In genomic region chr4:101831816-101832215, GRCh38 we compare ENCODE assay signal across 24 cellular contexts. TPM values are rescaled to one million over a fixed set of nuclear protein-coding genes. Genes with fewer than 3 reads are reported as not detected.
"Had no signal": no experiment of that assay in that cellular context is flagged by ENCODE, and none has a peak within 500 bp of the region (broad histone marks: within the 10 kb centered on the region; RNA-seq: fewer than 3 reads in every experiment).

No MANE protein-coding gene starts in this region.

- H3K27ac Mint-ChIP-seq: activated CD4-positive, alpha-beta memory T cell treated with anti-CD3 and anti-CD28 coated beads, Interleukin-2, amount 10 ng/mL, durations not matched to agents 7 days and 5 days; activated naive CD4-positive, alpha-beta T cell treated with anti-CD3 and anti-CD28 coated beads for 36 hours; activated naive CD8-positive, alpha-beta T cell treated with anti-CD3 and anti-CD28 coated beads, Interleukin-2, amount 10 ng/mL, durations not matched to agents 7 days and 5 days; activated T-helper 17 cell treated with anti-CD3 and anti-CD28 coated beads, Interleukin-2, amount 50 U/mL, for 72 hours; T-helper 17 cell had no signal

- H3K27me3 ChIP-seq: adrenal gland, breast epithelium had no signal

- DNase-seq: activated CD4-positive, alpha-beta memory T cell treated with anti-CD3 and anti-CD28 coated beads, Interleukin-2, amount 10 ng/mL, durations not matched to agents 7 days and 5 days; activated CD4-positive, alpha-beta T cell treated with anti-CD3 and anti-CD28 coated beads, Interleukin-2, amount 50 U/mL, for 1 hour; activated CD4-positive, CD25-positive, alpha-beta regulatory T cell; activated gamma-delta T cell; activated naive CD4-positive, alpha-beta T cell treated with anti-CD3 and anti-CD28 coated beads for 36 hours; activated naive CD8-positive, alpha-beta T cell treated with anti-CD3 and anti-CD28 coated beads, Interleukin-2, amount 10 ng/mL, durations not matched to agents 7 days and 5 days; activated T-cell treated with anti-CD3 and anti-CD28 coated beads for 4 hours; activated T-cell treated with anti-CD3 and anti-CD28 coated beads, Interleukin-2, amount 50 U/mL, for 48 hours; adrenal gland; aorta; caudate nucleus; Kasumi-1; NCI-H1105 treated with DMSO at 0.1 percent for 48 hours; NCI-H1436 treated with DMSO at 0.1 percent for 48 hours; NCI-H187; NCI-H2081; NCI-H510A treated with DMSO at 0.1 percent for 48 hours; PC-9; SHP77 treated with DMSO at 0.1 percent for 48 hours; T-helper 17 cell; T1000 had no signal

- ATAC-seq: activated T-helper 17 cell treated with anti-CD3 and anti-CD28 coated beads, Interleukin-2, amount 50 U/mL, for 72 hours; K562; T-helper 17 cell had no signal

- H3K4me3 ChIP-seq: adrenal gland, breast epithelium, K562, PC-9 had no signal

- H3K36me3 Mint-ChIP-seq: activated naive CD8-positive, alpha-beta T cell treated with anti-CD3 and anti-CD28 coated beads, Interleukin-2, amount 10 ng/mL, durations not matched to agents 7 days and 5 days had no signal

- H3K4me2 ChIP-seq: PC-9 had no signal

- H3K9me3 Mint-ChIP-seq: activated CD4-positive, alpha-beta memory T cell treated with anti-CD3 and anti-CD28 coated beads, Interleukin-2, amount 10 ng/mL, durations not matched to agents 7 days and 5 days; activated naive CD4-positive, alpha-beta T cell treated with anti-CD3 and anti-CD28 coated beads for 36 hours; activated naive CD8-positive, alpha-beta T cell treated with anti-CD3 and anti-CD28 coated beads, Interleukin-2, amount 10 ng/mL, durations not matched to agents 7 days and 5 days; activated T-helper 17 cell treated with anti-CD3 and anti-CD28 coated beads, Interleukin-2, amount 50 U/mL, for 72 hours had no signal

- H2AFZ ChIP-seq: PC-9 had no signal

- H3K4me1 Mint-ChIP-seq: activated CD4-positive, alpha-beta memory T cell treated with anti-CD3 and anti-CD28 coated beads, Interleukin-2, amount 10 ng/mL, durations not matched to agents 7 days and 5 days; activated naive CD8-positive, alpha-beta T cell treated with anti-CD3 and anti-CD28 coated beads, Interleukin-2, amount 10 ng/mL, durations not matched to agents 7 days and 5 days; activated T-helper 17 cell treated with anti-CD3 and anti-CD28 coated beads, Interleukin-2, amount 50 U/mL, for 72 hours had no signal

- H3K27ac ChIP-seq: adrenal gland, breast epithelium, PC-9 had no signal

- H3K4me3 Mint-ChIP-seq: activated CD4-positive, alpha-beta memory T cell treated with anti-CD3 and anti-CD28 coated beads, Interleukin-2, amount 10 ng/mL, durations not matched to agents 7 days and 5 days; activated naive CD4-positive, alpha-beta T cell treated with anti-CD3 and anti-CD28 coated beads for 36 hours; activated naive CD8-positive, alpha-beta T cell treated with anti-CD3 and anti-CD28 coated beads, Interleukin-2, amount 10 ng/mL, durations not matched to agents 7 days and 5 days; activated T-helper 17 cell treated with anti-CD3 and anti-CD28 coated beads, Interleukin-2, amount 50 U/mL, for 72 hours; T-helper 17 cell had no signal

- H3K36me3 ChIP-seq: adrenal gland, breast epithelium had no signal

- H3K9me3 ChIP-seq: adrenal gland, breast epithelium had no signal

RNA-seq across cellular contexts. Expression of gene BANK1, which starts 41.3 kb away (rescaled TPM):
- total RNA-seq: K562 had no signal
